Comparison of ENCODE assay signal across 11 cellular contexts in genomic region chr11:59197990-59198389, GRCh38. TPM values are rescaled to one million over a fixed set of nuclear protein-coding genes. Genes with fewer than 3 reads are reported as not detected.
DNase-seq lines count a peak whose midpoint lies in the region; ATAC-seq and TF ChIP-seq lines count a peak whose summit lies in the region.
"Had no signal": no experiment of that assay in that cellular context is flagged by ENCODE, and none has a peak within 500 bp of the region (broad histone marks: within the 10 kb centered on the region; RNA-seq: fewer than 3 reads in every experiment).

No MANE protein-coding gene starts in this region.

- H3K9me3 Mint-ChIP-seq in progenitor cell of endocrine pancreas (ENCODE audit: low read depth) = no peaks in the 10 kb centered on the region
- no peaks in the 10 kb centered on the region for H3K9me3 Mint-ChIP-seq in chondrocyte (ENCODE audit: low read depth)

- TF ChIP-seq CTCF in AG10803 (conservative IDR thresholded peaks at IDR 0.05; ENCODE audit: low read length) (no peak), fibroblast of villous mesenchyme (IDR thresholded peaks at IDR 0.05; ENCODE audit: insufficient read depth, low read depth, low read length) (no peak), progenitor cell of endocrine pancreas (IDR thresholded peaks at IDR 0.05; ENCODE audit: unreplicated experiment) (no peak), chondrocyte (IDR thresholded peaks at IDR 0.05) (no peak)

- no peak for ATAC-seq in HG03378 (IDR thresholded peaks at IDR 0.05; ENCODE audit: unreplicated experiment)
- ATAC-seq: gastrocnemius medialis had no signal

- H3K27ac Mint-ChIP-seq in progenitor cell of endocrine pancreas (no peak overlapping the region), chondrocyte (ENCODE audit: unreplicated experiment) (no peak overlapping the region)

- H3K27me3 Mint-ChIP-seq in progenitor cell of endocrine pancreas (no peaks in the 10 kb centered on the region), chondrocyte (ENCODE audit: low read depth) (peaks cover 4% of the 10 kb centered on the region)

- no peak overlapping the region for H3K4me3 Mint-ChIP-seq in progenitor cell of endocrine pancreas (ENCODE audit: low read depth)
- no peak overlapping the region for H3K4me3 Mint-ChIP-seq in chondrocyte (ENCODE audit: unreplicated experiment)

- DNase-seq in AG10803 (ENCODE audit: low read depth) (peak; percentile 69), NCI-H2029 (lab: John Stamatoyannopoulos, UW) (peak; percentile 28), fibroblast of villous mesenchyme (ENCODE audit: low read depth) (peak; percentile 69), nucleus accumbens (lab: John Stamatoyannopoulos, UW) (peak in 53 of 56 donors; percentile 20 to 89 (median 68)), progenitor cell of endocrine pancreas (ENCODE audit: low spot score, unreplicated experiment) (no peak), NCI-H2081 treated with DMSO at 0.1 percent for 48 hours (lab: John Stamatoyannopoulos, UW) (no peak), chondrocyte (ENCODE audit: low spot score) (no peak)
- DNase-seq: activated T-cell treated with anti-CD3 and anti-CD28 coated beads for 4 hours, OCI-M1 had no signal

- H3K36me3 Mint-ChIP-seq in progenitor cell of endocrine pancreas (ENCODE audit: insufficient read depth) = peaks cover 51% of the 10 kb centered on the region
- H3K36me3 Mint-ChIP-seq in chondrocyte (ENCODE audit: low read depth) = peaks cover 10% of the 10 kb centered on the region

- H3K4me3 ChIP-seq in AG10803 (ENCODE audit: low read length) = no peak overlapping the region
- H3K4me3 ChIP-seq in fibroblast of villous mesenchyme (ENCODE audit: low read depth, low read length) = no peak overlapping the region
- H3K4me3 ChIP-seq: gastrocnemius medialis had no signal

- H3K4me1 Mint-ChIP-seq in progenitor cell of endocrine pancreas (ENCODE audit: low read depth) (no peaks in the 10 kb centered on the region), chondrocyte (ENCODE audit: low read depth) (peaks cover 39% of the 10 kb centered on the region)

RNA-seq across cellular contexts. Expression of gene MPEG1, which starts 14.7 kb away (rescaled TPM):
- total RNA-seq in fibroblast of villous mesenchyme = not detected in 2 replicates
- total RNA-seq in progenitor cell of endocrine pancreas = not detected in 2 replicates
- total RNA-seq in chondrocyte = not detected in 3 replicates

RNA-seq across cellular contexts. Expression of gene DTX4, which starts 26.1 kb away (rescaled TPM):
- total RNA-seq in fibroblast of villous mesenchyme (2.3 and 4.7 TPM in 2 replicates), progenitor cell of endocrine pancreas (54.5 and 61.6 TPM in 2 replicates), chondrocyte (3.1 to 4.4 TPM (median 3.4 TPM) in 3 replicates)

RNA-seq across cellular contexts. Expression of gene FAM111A, which starts 55.3 kb away (rescaled TPM):
- 37.0 and 60.0 TPM in 2 replicates for total RNA-seq in fibroblast of villous mesenchyme
- total RNA-seq in progenitor cell of endocrine pancreas = 53.2 and 56.9 TPM in 2 replicates
- total RNA-seq in chondrocyte = 10.8 to 22.3 TPM (median 11.6 TPM) in 3 replicates

Comparison
In these comparisons a context has a peak if more than half of its experiments do, and no peak if none do; other contexts are left out.
1. DNase-seq: peak in AG10803 (single experiment), NCI-H2029 (single experiment), fibroblast of villous mesenchyme (single experiment) and nucleus accumbens (53 of 56); none in progenitor cell of endocrine pancreas (single experiment), NCI-H2081 treated with DMSO at 0.1 percent for 48 hours (single experiment) and chondrocyte (single experiment).